ENCODE assay signal across 9 cellular contexts in the genomic region with DNA sequence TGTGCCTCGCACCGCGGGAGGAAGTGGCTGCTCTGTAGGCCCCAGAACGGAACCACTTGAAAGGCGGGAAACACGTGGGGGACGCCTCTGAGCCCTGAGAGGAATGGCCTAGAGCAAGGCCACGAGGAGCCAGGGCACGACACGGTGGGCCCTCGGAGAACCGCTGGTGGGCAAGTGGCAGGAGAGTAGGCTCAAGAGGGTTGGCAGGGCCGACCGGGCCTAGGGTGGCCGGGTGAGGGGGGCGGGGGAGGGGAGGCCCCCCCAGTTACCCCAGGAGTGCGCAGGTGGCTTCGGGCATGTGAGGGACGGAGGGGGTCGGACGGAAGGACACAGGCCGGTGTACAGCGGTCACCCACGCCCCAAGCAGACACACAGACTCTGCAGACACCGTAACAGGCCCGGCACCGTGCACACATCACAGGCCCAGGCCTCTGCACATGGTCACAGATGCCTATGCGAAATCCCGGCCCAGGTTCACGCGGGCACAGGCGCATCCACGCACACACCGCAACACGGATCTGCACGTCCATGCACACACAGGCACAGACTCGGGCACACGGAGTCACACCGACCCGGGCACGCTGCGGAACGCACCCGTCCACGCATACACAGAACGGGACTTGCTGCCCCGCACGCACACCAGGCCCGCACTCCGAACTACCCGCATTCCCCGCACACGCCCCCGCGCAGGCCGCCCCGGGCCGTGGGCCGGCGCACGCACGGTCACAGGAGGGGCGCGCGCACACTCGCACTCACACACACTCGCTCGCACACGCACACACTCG. TPM values are rescaled to one million over a fixed set of nuclear protein-coding genes. Genes with fewer than 3 reads are reported as not detected.
DNase-seq lines count a peak whose midpoint lies in the region; ATAC-seq and TF ChIP-seq lines count a peak whose summit lies in the region.
"Had no signal": no experiment of that assay in that cellular context is flagged by ENCODE, and none has a peak within 500 bp of the region (broad histone marks: within the 10 kb centered on the region; RNA-seq: fewer than 3 reads in every experiment).

A gene with protein sequence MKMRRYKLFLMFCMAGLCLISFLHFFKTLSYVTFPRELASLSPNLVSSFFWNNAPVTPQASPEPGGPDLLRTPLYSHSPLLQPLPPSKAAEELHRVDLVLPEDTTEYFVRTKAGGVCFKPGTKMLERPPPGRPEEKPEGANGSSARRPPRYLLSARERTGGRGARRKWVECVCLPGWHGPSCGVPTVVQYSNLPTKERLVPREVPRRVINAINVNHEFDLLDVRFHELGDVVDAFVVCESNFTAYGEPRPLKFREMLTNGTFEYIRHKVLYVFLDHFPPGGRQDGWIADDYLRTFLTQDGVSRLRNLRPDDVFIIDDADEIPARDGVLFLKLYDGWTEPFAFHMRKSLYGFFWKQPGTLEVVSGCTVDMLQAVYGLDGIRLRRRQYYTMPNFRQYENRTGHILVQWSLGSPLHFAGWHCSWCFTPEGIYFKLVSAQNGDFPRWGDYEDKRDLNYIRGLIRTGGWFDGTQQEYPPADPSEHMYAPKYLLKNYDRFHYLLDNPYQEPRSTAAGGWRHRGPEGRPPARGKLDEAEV (plus strand): TSS at position 751 of the 785 bp plus-strand sequence. CDS start 30,336 bp downstream, outside the sequence.

- H3K4me3 Mint-ChIP-seq in brain: peak within 1 kb of the TSS; percentile 75 to 87 (median 82)

- no peak within 1 kb of the TSS for H3K4me2 ChIP-seq in mammary epithelial cell (ENCODE audit: insufficient read depth, low read depth, low read length)

- H2AFZ ChIP-seq in mammary epithelial cell (ENCODE audit: low read depth, low read length): no peak within 1 kb of the TSS

- BruUV-seq in mammary epithelial cell (replicated peaks; lab: Mats Ljungman, UMichigan): no TSS peak

- peaks cover 0 to 7% (median 0%) of the 10 kb centered on the region in 5 experiments for H3K9me3 Mint-ChIP-seq in brain

- no peaks in the 10 kb centered on the region for H4K20me1 ChIP-seq in mammary epithelial cell (ENCODE audit: insufficient read depth, low read length)

- no peaks in the 10 kb centered on the region for H3K79me2 ChIP-seq in mammary epithelial cell (ENCODE audit: insufficient read depth, low read length)

- in situ Hi-C loops in mammary epithelial cell (cut with MboI; ENCODE audit: low sequenced_read_pairs in 2 of 2): no loop called here

- H3K27me3 ChIP-seq in breast epithelium (peaks cover 4 to 6% of the 10 kb centered on the region in 2 donors), mammary epithelial cell (ENCODE audit: insufficient read depth, low read length) (peaks cover 20% of the 10 kb centered on the region), vagina (no peaks in the 10 kb centered on the region)

- H3K9ac ChIP-seq in mammary epithelial cell (ENCODE audit: insufficient read depth, low read length): no peak within 1 kb of the TSS

- H3K9me3 ChIP-seq in breast epithelium (no peaks in the 10 kb centered on the region), mammary epithelial cell (replicated peaks; ENCODE audit: insufficient read depth, low read length) (no peaks in the 10 kb centered on the region), vagina (no peaks in the 10 kb centered on the region)

- peaks cover 55% of the 10 kb centered on the region for H3K4me1 Mint-ChIP-seq in brain

- H3K4me1 ChIP-seq in breast epithelium: peaks cover 0 to 7% of the 10 kb centered on the region in 2 donors
- no peaks in the 10 kb centered on the region for H3K4me1 ChIP-seq in mammary epithelial cell (ENCODE audit: insufficient read depth, low read length)
- peaks cover 11% of the 10 kb centered on the region for H3K4me1 ChIP-seq in vagina

- H3K27ac ChIP-seq in breast epithelium: peak within 1 kb of the TSS; percentile 40 to 75
- H3K27ac ChIP-seq in mammary epithelial cell (ENCODE audit: insufficient read depth, low read depth, low read length): no peak within 1 kb of the TSS
- H3K27ac ChIP-seq in vagina: peak within 1 kb of the TSS; percentile 53

- H3K36me3 Mint-ChIP-seq in brain: no peaks in the 10 kb centered on the region

- CTCF ChIA-PET in mammary epithelial cell (lab: Charles Lee; ENCODE audit: low non-redundant PET): no interaction called here

- dilution Hi-C loops in mammary epithelial cell (cut with HindIII; ENCODE audit: low sequenced_read_pairs): no loop called here

- no peaks in the 10 kb centered on the region for H3K27me3 Mint-ChIP-seq in brain

- H3K27ac Mint-ChIP-seq in brain: peak within 1 kb of the TSS; percentile 33 to 92 (median 88)

- TF ChIP-seq POLR2A in breast epithelium (IDR thresholded peaks at IDR 0.05): no peak
- no peak for TF ChIP-seq POLR2A in vagina (IDR thresholded peaks at IDR 0.05)

- ATAC-seq in GM18861 (IDR thresholded peaks at IDR 0.05; ENCODE audit: unreplicated experiment): no peak

- DNase-seq in breast epithelium (ENCODE audit: low spot score in 2 of 2) (no peak), mammary epithelial cell (no peak), mesenteric fat pad (ENCODE audit: low spot score) (no peak), vagina (ENCODE audit: extremely low spot score in 2 of 2) (no peak), SW480 (ENCODE audit: low spot score) (no peak), NCI-H2171 treated with DMSO at 0.1 percent for 48 hours (lab: John Stamatoyannopoulos, UW) (no peak)
- DNase-seq: NCI-H2029 treated with DMSO at 0.1 percent for 48 hours had no signal

- H3K4me3 ChIP-seq in breast epithelium: peak within 1 kb of the TSS; percentile 44 to 81 (median 64)
- no peak within 1 kb of the TSS for H3K4me3 ChIP-seq in mammary epithelial cell (replicated peaks in 1 of 3; ENCODE audit: insufficient read depth in 1 of 3, low read depth in 2 of 3, low read length in 3 of 3)
- H3K4me3 ChIP-seq in vagina: peak within 1 kb of the TSS; percentile 44 to 76

- intact Hi-C loops in breast epithelium (cut with DNase I; ENCODE audit: low total_unique reads): no loop called here
- intact Hi-C loops in mammary epithelial cell (cut with micrococcal nuclease): no loop called here
- intact Hi-C loops in vagina (cut with DNase I): no loop called here

- H3K36me3 ChIP-seq in breast epithelium (no peaks in the 10 kb centered on the region), mammary epithelial cell (ENCODE audit: insufficient read depth, low read length) (no peaks in the 10 kb centered on the region), vagina (no peaks in the 10 kb centered on the region)

- TF ChIP-seq CTCF in breast epithelium (IDR thresholded peaks at IDR 0.05) (no peak), mammary epithelial cell (conservative IDR thresholded peaks at IDR 0.05 in 1 of 2, IDR thresholded peaks at IDR 0.05 in 1 of 2; ENCODE audit: extremely low read depth in 1 of 2, insufficient read depth in 1 of 2, low read depth in 1 of 2, low read length in 2 of 2) (no peak), brain (conservative IDR thresholded peaks at IDR 0.05) (no peak), vagina (IDR thresholded peaks at IDR 0.05) (no peak)

- 35% methylated on average over 32 of the region's 70 CpGs for WGBS in mammary epithelial cell (ENCODE audit: low coverage, missing lambda C conversion rate)

RNA-seq across cellular contexts. Expression of the gene that starts here (rescaled TPM):
- total RNA-seq in breast epithelium (1 to 10 TPM; 1.9 to 9.4 (median 3.9) TPM), mammary epithelial cell (under 1 TPM in 1 of 2 donors, not detected in 1; under 0.01 TPM), mesenteric fat pad (43.8 TPM), vagina (0.98 TPM)
- polyA plus RNA-seq in mammary epithelial cell (not detected), brain (ENCODE audit: insufficient read depth, low read depth, low replicate concordance) (19.3 TPM)
- polyA minus RNA-seq in mammary epithelial cell: not detected

Comparison
In these comparisons a context has a peak if more than half of its experiments do, and no peak if none do; other contexts are left out.
1. RNA of the gene that starts here (polyA plus RNA-seq): 19.3 TPM in brain (single experiment); not detected in mammary epithelial cell (single experiment); every median in the first group is over 10 times any median in the second.
2. H3K4me3 ChIP-seq: peak in breast epithelium (3 of 3) and vagina (2 of 2); none in mammary epithelial cell (0 of 3).